ENCODE assay signal across 8 cellular contexts in genomic region chr19:3367572-3368440, GRCh38. TPM values are rescaled to one million over a fixed set of nuclear protein-coding genes. Genes with fewer than 3 reads are reported as not detected.
DNase-seq lines count a peak whose midpoint lies in the region; ATAC-seq, FAIRE-seq and TF ChIP-seq lines count a peak whose summit lies in the region.

No MANE protein-coding gene starts in this region.

- DNase-seq in cardiac muscle cell (ENCODE audit: low read depth in 1 of 2, low spot score in 1 of 2) (no peak), cardiac septum (ENCODE audit: low spot score) (no peak), astrocyte of the hippocampus (ENCODE audit: low read depth, low spot score) (peak; percentile 38), lower lobe of right lung (no peak), GM12891 (ENCODE audit: insufficient read length, low spot score) (no peak), NCI-H446 treated with DMSO at 0.1 percent for 48 hours (lab: John Stamatoyannopoulos, UW) (no peak), NCI-H2227 (lab: John Stamatoyannopoulos, UW; ENCODE audit: unreplicated experiment) (no peak)

- TF ChIP-seq CTCF in cardiac muscle cell (IDR thresholded peaks at IDR 0.05; ENCODE audit: low read depth, low read length) (no peak), lower lobe of right lung (IDR thresholded peaks at IDR 0.05) (no peak)

- H3K27me3 ChIP-seq in cardiac muscle cell (peaks cover 64% of the 10 kb centered on the region), lower lobe of right lung (ENCODE audit: low read depth) (no peaks in the 10 kb centered on the region)

- H3K4me3 ChIP-seq in cardiac muscle cell, result peak overlapping the region; percentile 79
- peak overlapping the region; percentile 76 for H3K4me3 ChIP-seq in lower lobe of right lung

- TF ChIP-seq POLR2A in GM12891 (IDR thresholded peaks at IDR 0.05; ENCODE audit: low read depth, low read length), result no peak

- intact Hi-C loops in cardiac septum (cut with DNase I), result no loop called here
- intact Hi-C loops in lower lobe of right lung (cut with DNase I), result no loop called here

- H3K27ac ChIP-seq in cardiac muscle cell (no peak overlapping the region), lower lobe of right lung (peak overlapping the region; percentile 91)

- peak in 1 of 2 donors; percentile 3 for ATAC-seq in lower lobe of right lung
- no peak for ATAC-seq in GM21423 (IDR thresholded peaks at IDR 0.05; ENCODE audit: unreplicated experiment)

- H3K4me1 ChIP-seq in cardiac muscle cell (ENCODE audit: low read depth), result peaks cover 24% of the 10 kb centered on the region
- H3K4me1 ChIP-seq in lower lobe of right lung, result peaks cover 58% of the 10 kb centered on the region

- H3K36me3 ChIP-seq in cardiac muscle cell, result no peaks in the 10 kb centered on the region
- peaks cover 3% of the 10 kb centered on the region for H3K36me3 ChIP-seq in lower lobe of right lung

- H3K9me3 ChIP-seq in cardiac muscle cell (ENCODE audit: low read depth) (no peaks in the 10 kb centered on the region), lower lobe of right lung (no peaks in the 10 kb centered on the region)

- no peak for FAIRE-seq in GM12891 (lab: Jason Lieb, UNC)

TF ChIP-seq in GM12891, 5 proteins besides CTCF, POLR2A, EP300 and RAD21:
- TF ChIP-seq POLR2AphosphoS5 (IDR thresholded peaks at IDR 0.05; ENCODE audit: low read depth, low read length) (no peak), TAF1 (IDR thresholded peaks at IDR 0.05; ENCODE audit: low read depth, low read length) (no peak), SPI1 (IDR thresholded peaks at IDR 0.05; ENCODE audit: low read depth, low read length) (no peak), PAX5 (IDR thresholded peaks at IDR 0.05; ENCODE audit: insufficient read depth, low read length, severe bottlenecking) (no peak), POU2F2 (IDR thresholded peaks at IDR 0.05; ENCODE audit: low read depth, low read length) (no peak)

RNA-seq across cellular contexts. Expression of gene NFIC, which starts 1.4 kb away (rescaled TPM):
- total RNA-seq in cardiac muscle cell (29.4 and 46.1 TPM in 2 replicates), cardiac septum (178 TPM), lower lobe of right lung (132 TPM)
- 32.7 and 42.2 TPM in 2 replicates for polyA plus RNA-seq in cardiac muscle cell
- 7.2 TPM for polyA plus RNA-seq in GM12891 (2012; ENCODE audit: low read depth, missing spikeins)
